ENCODE assay signal across 9 cellular contexts in genomic region chr6:29631860-29632731, GRCh38. TPM values are rescaled to one million over a fixed set of nuclear protein-coding genes. Genes with fewer than 3 reads are reported as not detected.
A peak's percentile ranks its signal among the peaks of the same experiment; 100 is the strongest.
DNase-seq lines count a peak whose midpoint lies in the region; ATAC-seq and TF ChIP-seq lines count a peak whose summit lies in the region.
"Had no signal": no experiment of that assay in that cellular context is flagged by ENCODE, and none has a peak within 500 bp of the region (broad histone marks: within the 10 kb centered on the region; RNA-seq: fewer than 3 reads in every experiment).

No MANE protein-coding gene starts in this region.

- H3K4me1 Mint-ChIP-seq in chondrocyte (ENCODE audit: low read depth), result peaks cover 48% of the 10 kb centered on the region

- TF ChIP-seq CTCF in GM20000 (IDR thresholded peaks at IDR 0.05; ENCODE audit: extremely low read depth, missing control alignments) (no peak), chondrocyte (IDR thresholded peaks at IDR 0.05) (peak; percentile 15)

- H3K36me3 Mint-ChIP-seq in chondrocyte (ENCODE audit: low read depth), result no peaks in the 10 kb centered on the region

- peak overlapping the region; percentile 78 for H3K4me3 Mint-ChIP-seq in chondrocyte (ENCODE audit: unreplicated experiment)

- no peaks in the 10 kb centered on the region for H3K27me3 Mint-ChIP-seq in chondrocyte (ENCODE audit: low read depth)

- H3K9me3 Mint-ChIP-seq in chondrocyte (ENCODE audit: low read depth), result no peaks in the 10 kb centered on the region

- H3K27ac Mint-ChIP-seq in chondrocyte (ENCODE audit: unreplicated experiment), result peak overlapping the region; percentile 76

- DNase-seq in AG08396 (ENCODE audit: low spot score) (peak; percentile 77), GM20000 (ENCODE audit: low spot score) (peak; percentile 78), NCI-H1105 (lab: John Stamatoyannopoulos, UW) (peak; percentile 59), chondrocyte (ENCODE audit: low spot score) (peak; percentile 93), left colon (peak; percentile 62 to 71), NCI-H187 treated with DMSO at 0.1 percent for 48 hours (lab: John Stamatoyannopoulos, UW) (no peak)
- DNase-seq in activated CD4-positive, CD25-positive, alpha-beta regulatory T cell treated with anti-CD3 and anti-CD28 coated beads, Interleukin-2, amount 50 U/mL, for 72 hours, result peak; percentile 51
- DNase-seq in stimulated activated CD4-positive, alpha-beta T cell treated with anti-CD3 and anti-CD28 coated beads, Interleukin-4, amount 100 ng/mL, for 1 hour, result peak; percentile 56

- intact Hi-C loops in left colon (cut with DNase I, micrococcal nuclease), result no loop called here

- ATAC-seq in left colon, result peak; percentile 22

RNA-seq across cellular contexts. Expression of gene GABBR1, which starts 0.9 kb away (rescaled TPM):
- 46.6 to 62.4 TPM (median 50.7 TPM) in 3 replicates for total RNA-seq in chondrocyte
- 10 to 100 TPM; 16.7 to 21.8 TPM for total RNA-seq in left colon

RNA-seq across cellular contexts. Expression of gene MOG, which starts 24.8 kb away (rescaled TPM):
- total RNA-seq in chondrocyte (0.82 TPM in 1 of 3 replicates, not detected in the others), left colon (not detected)
- total RNA-seq: subcutaneous adipose tissue had no signal

RNA-seq across cellular contexts. Expression of gene OR2H2, which starts 47.2 kb away (rescaled TPM):
- total RNA-seq in chondrocyte (not detected in 3 replicates), left colon (not detected)
- total RNA-seq: subcutaneous adipose tissue had no signal

RNA-seq across cellular contexts. Expression of gene ZFP57, which starts 48.9 kb away (rescaled TPM):
- total RNA-seq in chondrocyte, result not detected in 3 replicates
- not detected for total RNA-seq in left colon
